8 cellular contexts compared by ENCODE assay signal in the genomic region with DNA sequence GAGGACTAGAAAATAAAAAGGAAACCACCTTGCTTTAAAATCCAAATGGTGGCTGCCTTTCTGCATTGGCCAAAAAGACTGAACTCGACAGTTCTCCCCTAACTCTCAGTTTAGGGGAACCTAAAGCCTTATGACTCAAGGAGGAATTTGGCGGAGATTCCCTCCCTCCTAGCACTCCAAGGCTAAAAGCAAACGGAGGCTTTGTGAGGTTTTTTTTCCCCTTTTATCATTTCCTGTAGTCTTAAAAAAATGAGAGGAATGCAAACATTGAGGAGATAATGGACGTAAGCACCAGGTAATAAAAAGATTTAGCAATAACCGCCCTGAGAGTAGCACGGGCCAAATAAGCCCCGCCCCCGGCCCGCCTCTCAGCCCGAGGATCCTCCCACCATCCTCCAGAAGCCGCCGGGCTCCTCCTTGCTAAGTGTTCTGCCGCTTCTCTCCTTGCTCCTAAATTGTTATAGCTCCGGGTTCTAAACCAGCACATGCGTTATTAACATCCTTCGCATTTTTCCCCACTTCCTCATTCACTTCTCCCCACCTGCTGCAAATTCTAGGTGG. TPM values are rescaled to one million over a fixed set of nuclear protein-coding genes. Genes with fewer than 3 reads are reported as not detected.
DNase-seq lines count a peak whose midpoint lies in the region; ATAC-seq and TF ChIP-seq lines count a peak whose summit lies in the region.

No MANE protein-coding gene starts in this region.

- no peaks in the 10 kb centered on the region for H3K27me3 ChIP-seq in thoracic aorta (replicated peaks; ENCODE audit: insufficient read depth)

- ATAC-seq in thoracic aorta (ENCODE audit: insufficient number of reproducible peaks, low FRiP score, low read depth) (peak; percentile 73), GM18867 (IDR thresholded peaks at IDR 0.05; ENCODE audit: unreplicated experiment) (no peak)

- no peaks in the 10 kb centered on the region for H3K9me3 Mint-ChIP-seq in activated T-helper 2 cell treated with anti-CD3 and anti-CD28 coated beads, Interferon-gamma antibody, Interleukin-2, Interleukin-4, amounts not matched to agents 10 μg/mL and 5 μg/mL and 100 μg/mL, durations not matched to agents 14 hours and 24 hours and 36 hours

- no peak overlapping the region for H3K27ac ChIP-seq in thoracic aorta

- no peaks in the 10 kb centered on the region for H3K9me3 ChIP-seq in thoracic aorta

- peak overlapping the region; percentile 43 for H3K27ac Mint-ChIP-seq in activated T-helper 2 cell treated with anti-CD3 and anti-CD28 coated beads, Interferon-gamma antibody, Interleukin-2, Interleukin-4, amounts not matched to agents 10 μg/mL and 5 μg/mL and 100 μg/mL, durations not matched to agents 14 hours and 24 hours and 36 hours

- TF ChIP-seq CTCF in fibroblast of the aortic adventitia (IDR thresholded peaks at IDR 0.05; ENCODE audit: insufficient read depth, low read length) (no peak), thoracic aorta (IDR thresholded peaks at IDR 0.05) (no peak)

- H3K4me1 Mint-ChIP-seq in activated T-helper 2 cell treated with anti-CD3 and anti-CD28 coated beads, Interferon-gamma antibody, Interleukin-2, Interleukin-4, amounts not matched to agents 10 μg/mL and 5 μg/mL and 100 μg/mL, durations not matched to agents 14 hours and 24 hours and 36 hours (ENCODE audit: low read depth), result peaks cover 17% of the 10 kb centered on the region

- peaks cover 33% of the 10 kb centered on the region for H3K27me3 Mint-ChIP-seq in activated T-helper 2 cell treated with anti-CD3 and anti-CD28 coated beads, Interferon-gamma antibody, Interleukin-2, Interleukin-4, amounts not matched to agents 10 μg/mL and 5 μg/mL and 100 μg/mL, durations not matched to agents 14 hours and 24 hours and 36 hours (ENCODE audit: low read depth)

- peak overlapping the region; percentile 62 for H3K4me3 Mint-ChIP-seq in activated T-helper 2 cell treated with anti-CD3 and anti-CD28 coated beads, Interferon-gamma antibody, Interleukin-2, Interleukin-4, amounts not matched to agents 10 μg/mL and 5 μg/mL and 100 μg/mL, durations not matched to agents 14 hours and 24 hours and 36 hours (ENCODE audit: low read depth)

- no peaks in the 10 kb centered on the region for H3K36me3 Mint-ChIP-seq in activated T-helper 2 cell treated with anti-CD3 and anti-CD28 coated beads, Interferon-gamma antibody, Interleukin-2, Interleukin-4, amounts not matched to agents 10 μg/mL and 5 μg/mL and 100 μg/mL, durations not matched to agents 14 hours and 24 hours and 36 hours (ENCODE audit: low read depth)

- H3K36me3 ChIP-seq in thoracic aorta, result no peaks in the 10 kb centered on the region

- H3K4me3 ChIP-seq in fibroblast of the aortic adventitia (ENCODE audit: low read depth, low read length), result no peak overlapping the region
- peak overlapping the region; percentile 59 for H3K4me3 ChIP-seq in thoracic aorta

- H3K4me1 ChIP-seq in thoracic aorta (ENCODE audit: control insufficient read depth in 1 of 2, low read depth in 2 of 2), result peaks cover 9 to 28% of the 10 kb centered on the region in 2 donors

- peak; percentile 92 for DNase-seq in AG08395 (ENCODE audit: low spot score)
- DNase-seq in GOT3 (lab: John Stamatoyannopoulos, UW), result peak; percentile 49
- peak; percentile 84 for DNase-seq in OCI-M1 (lab: John Stamatoyannopoulos, UW)
- peak; percentile 25 for DNase-seq in activated T-helper 2 cell treated with anti-CD3 and anti-CD28 coated beads, Interferon-gamma antibody, Interleukin-2, Interleukin-4, amounts not matched to agents 10 μg/mL and 5 μg/mL and 100 μg/mL, durations not matched to agents 14 hours and 24 hours and 36 hours (ENCODE audit: low spot score)
- peak; percentile 95 for DNase-seq in fibroblast of the aortic adventitia (ENCODE audit: low read depth)
- peak; percentile 38 for DNase-seq in occipital lobe (lab: John Stamatoyannopoulos, UW)
- DNase-seq in thoracic aorta (ENCODE audit: low spot score), result no peak

- intact Hi-C loops in activated T-helper 2 cell treated with anti-CD3 and anti-CD28 coated beads, Interferon-gamma antibody, Interleukin-2, Interleukin-4, amounts not matched to agents 10 μg/mL and 5 μg/mL and 100 μg/mL, durations not matched to agents 14 hours and 24 hours and 36 hours (cut with micrococcal nuclease), result no loop called here

RNA-seq across cellular contexts. Expression of a gene that starts 5.8 kb away (rescaled TPM):
- 0.16 and 0.52 TPM in 2 replicates for total RNA-seq in activated T-helper 2 cell treated with anti-CD3 and anti-CD28 coated beads, Interferon-gamma antibody, Interleukin-2, Interleukin-4, amounts not matched to agents 10 μg/mL and 5 μg/mL and 100 μg/mL, durations not matched to agents 14 hours and 24 hours and 36 hours
- total RNA-seq in fibroblast of the aortic adventitia (ENCODE audit: low replicate concordance), result 23.0 and 32.8 TPM in 2 replicates
- total RNA-seq in occipital lobe, result 44.6 TPM
- 100 to 1,000 TPM; 109 to 123 TPM for total RNA-seq in thoracic aorta

Comparison
In these comparisons a context has a peak if more than half of its experiments do, and no peak if none do; other contexts are left out.
1. RNA of a gene that starts 5.8 kb away (total RNA-seq): 109 to 123 TPM in thoracic aorta, 44.6 TPM in occipital lobe (single experiment) and 23.0 to 32.8 TPM in fibroblast of the aortic adventitia; 0.16 to 0.52 TPM in activated T-helper 2 cell treated with anti-CD3 and anti-CD28 coated beads, Interferon-gamma antibody, Interleukin-2, Interleukin-4, amounts not matched to agents 10 μg/mL and 5 μg/mL and 100 μg/mL, durations not matched to agents 14 hours and 24 hours and 36 hours; every median in the first group is over 10 times any median in the second.